In the genomic region with DNA sequence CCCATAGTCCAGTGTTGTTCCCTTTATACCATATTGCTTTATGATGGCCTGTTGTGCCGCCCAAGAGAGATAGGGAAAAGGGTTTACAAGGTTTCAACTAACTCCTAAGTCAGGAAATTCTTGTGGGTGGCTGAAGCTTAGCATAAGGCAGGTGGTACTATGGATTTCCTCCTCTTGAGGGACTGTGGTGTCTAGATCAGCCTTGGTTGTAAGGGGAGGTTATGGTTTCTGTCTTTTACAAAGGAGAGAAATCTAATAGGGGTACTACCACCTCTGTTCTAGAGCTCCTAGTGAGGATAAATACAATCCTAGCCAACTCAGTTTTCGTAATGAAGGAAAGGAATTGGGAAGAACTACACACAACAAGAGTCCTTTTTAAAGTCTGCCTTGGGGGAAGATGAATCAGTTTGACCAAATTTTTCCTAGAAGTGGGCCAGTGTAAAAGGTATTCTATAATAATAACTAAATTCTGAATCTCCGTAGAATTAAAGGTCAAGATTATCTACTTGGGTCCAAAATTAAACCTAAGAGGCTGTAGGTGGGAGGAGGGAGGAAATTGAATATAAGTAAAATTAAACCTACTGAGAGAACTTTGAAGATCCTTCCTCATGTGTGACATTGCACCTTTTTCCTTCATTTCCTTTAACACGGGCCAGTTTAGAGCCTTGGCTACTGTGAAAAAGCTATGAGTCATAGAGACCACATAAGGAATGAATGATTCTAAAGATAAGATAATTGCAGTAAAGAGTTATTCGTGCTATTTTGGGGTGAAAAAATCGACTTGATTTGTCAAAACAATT, we compare ENCODE assay signal across 17 cellular contexts.
DNase-seq lines count a peak whose midpoint lies in the region; ATAC-seq, FAIRE-seq and TF ChIP-seq lines count a peak whose summit lies in the region.
"Had no signal": no experiment of that assay in that cellular context is flagged by ENCODE, and none has a peak within 500 bp of the region (broad histone marks: within the 10 kb centered on the region; RNA-seq: fewer than 3 reads in every experiment).

No MANE protein-coding gene starts in this region.

- TF ChIP-seq CTCF in GM10248 (IDR thresholded peaks at IDR 0.05; ENCODE audit: control extremely low read depth, extremely low read depth, low read depth, missing control alignments), result no peak

- peak; percentile 65 for FAIRE-seq in HTR-8/SVneo (lab: Jason Lieb, UNC)
- FAIRE-seq: GM12891, kidney had no signal

- no peak for ATAC-seq in GM21576 (IDR thresholded peaks at IDR 0.05; ENCODE audit: unreplicated experiment)
- ATAC-seq: esophagus mucosa had no signal

- CTCF ChIA-PET in GM10248 (lab: Yijun Ruan, JAX), result interaction anchor here (1.1 to 1.5 kb wide), 2 partner anchors 17 to 104 kb away, joined by 3 to 4 read pairs; a partner anchor contains a TSS

- POLR2A ChIA-PET in GM10248 (lab: Yijun Ruan, JAX), result no interaction called here

- peak; percentile 42 for DNase-seq in COLO829 (ENCODE audit: low spot score)
- peak; percentile 51 for DNase-seq in HTR-8/SVneo (ENCODE audit: insufficient read length, low spot score)
- peak; percentile 58 for DNase-seq in amniotic epithelial cell (ENCODE audit: low read depth)
- peak; percentile 45 for DNase-seq in kidney tubule cell (ENCODE audit: low spot score)
- no peak for DNase-seq in amniotic stem cell (lab: John Stamatoyannopoulos, UW)
- DNase-seq in hippocampal formation (lab: John Stamatoyannopoulos, UW), result no peak
- DNase-seq in GM10248 (ENCODE audit: extremely low spot score), result no peak
- DNase-seq: activated CD4-positive, alpha-beta memory T cell treated with anti-CD3 and anti-CD28 coated beads, Interleukin-2, amount 10 ng/mL, durations not matched to agents 7 days and 5 days; anterior cingulate cortex; kidney; NCI-H146; NCI-H748 treated with DMSO at 0.1 percent for 48 hours; occipital lobe; stimulated activated CD4-positive, alpha-beta T cell treated with anti-CD3 and anti-CD28 coated beads, Interleukin-2, amount 100 ng/mL, for 48 hours had no signal

Comparison
In these comparisons a context has a peak if more than half of its experiments do, and no peak if none do; other contexts are left out.
1. DNase-seq: peak in COLO829 (single experiment), HTR-8/SVneo (single experiment), amniotic epithelial cell (single experiment) and kidney tubule cell (single experiment); none in amniotic stem cell (single experiment), hippocampal formation (0 of 2) and GM10248 (single experiment).